In genomic region chr2:68423966-68424650, GRCh38 we compare ENCODE assay signal across 9 cellular contexts. TPM values are rescaled to one million over a fixed set of nuclear protein-coding genes. Genes with fewer than 3 reads are reported as not detected.
DNase-seq lines count a peak whose midpoint lies in the region; ATAC-seq and TF ChIP-seq lines count a peak whose summit lies in the region.
"Had no signal": no experiment of that assay in that cellular context is flagged by ENCODE, and none has a peak within 500 bp of the region (broad histone marks: within the 10 kb centered on the region; RNA-seq: fewer than 3 reads in every experiment).

No MANE protein-coding gene starts in this region.

- TF ChIP-seq CTCF in dorsolateral prefrontal cortex (IDR thresholded peaks at IDR 0.05 in 54 of 56, conservative IDR thresholded peaks at IDR 0.05 in 2 of 56; ENCODE audit: low read depth in 1 of 56, partially characterized antibody in 56 of 56), result no peak

- H3K4me3 ChIP-seq in dorsolateral prefrontal cortex, result no peak overlapping the region

- peak; percentile 83 to 89 for ATAC-seq in activated T-cell treated with anti-CD3 and anti-CD28 coated beads, Interleukin-2, amount 50 U/mL, for 4 hours
- ATAC-seq in HG02943 (IDR thresholded peaks at IDR 0.05; ENCODE audit: low read depth, unreplicated experiment), result peak; percentile 70
- peak; percentile 91 for ATAC-seq in stimulated activated naive CD8-positive, alpha-beta T cell treated with anti-CD3 and anti-CD28 coated beads, Interleukin-15, amount 100 ng/mL, for 72 hours

- no peak overlapping the region for H3K4me3 Mint-ChIP-seq in activated T-cell treated with anti-CD3 and anti-CD28 coated beads, Interleukin-2, amount 50 U/mL, for 4 hours
- H3K4me3 Mint-ChIP-seq in stimulated activated naive CD8-positive, alpha-beta T cell treated with anti-CD3 and anti-CD28 coated beads, Interleukin-15, amount 100 ng/mL, for 72 hours, result no peak overlapping the region

- no peak overlapping the region for H3K27ac Mint-ChIP-seq in stimulated activated naive CD8-positive, alpha-beta T cell treated with anti-CD3 and anti-CD28 coated beads, Interleukin-15, amount 100 ng/mL, for 72 hours

- H3K4me1 Mint-ChIP-seq in activated T-cell treated with anti-CD3 and anti-CD28 coated beads, Interleukin-2, amount 50 U/mL, for 4 hours (ENCODE audit: low read depth), result peaks cover 33% of the 10 kb centered on the region
- peaks cover 27% of the 10 kb centered on the region for H3K4me1 Mint-ChIP-seq in stimulated activated naive CD8-positive, alpha-beta T cell treated with anti-CD3 and anti-CD28 coated beads, Interleukin-15, amount 100 ng/mL, for 72 hours

- no peak overlapping the region for H3K27ac ChIP-seq in dorsolateral prefrontal cortex
- H3K27ac ChIP-seq: VCaP had no signal

- no peaks in the 10 kb centered on the region for H3K9me3 Mint-ChIP-seq in activated T-cell treated with anti-CD3 and anti-CD28 coated beads, Interleukin-2, amount 50 U/mL, for 4 hours
- H3K9me3 Mint-ChIP-seq in stimulated activated naive CD8-positive, alpha-beta T cell treated with anti-CD3 and anti-CD28 coated beads, Interleukin-15, amount 100 ng/mL, for 72 hours, result peaks cover 6% of the 10 kb centered on the region in 2 donors

- no peak for DNase-seq in activated T-cell treated with anti-CD3 and anti-CD28 coated beads, Interleukin-2, amount 50 U/mL, for 4 hours
- no peak for DNase-seq in activated T-cell treated with anti-CD3 and anti-CD28 coated beads, Interleukin-2, amount 50 U/mL, for 1 hour
- DNase-seq in NOMO-1 treated with DMSO at 0.1 percent for 48 hours (lab: John Stamatoyannopoulos, UW; ENCODE audit: unreplicated experiment), result peak; percentile 100
- DNase-seq in stimulated activated naive CD8-positive, alpha-beta T cell treated with anti-CD3 and anti-CD28 coated beads, Interleukin-15, amount 100 ng/mL, for 72 hours, result peak; percentile 29 to 38
- no peak for DNase-seq in dorsolateral prefrontal cortex
- no peak for DNase-seq in occipital lobe (lab: John Stamatoyannopoulos, UW)
- DNase-seq in DMS153 (lab: John Stamatoyannopoulos, UW), result no peak

- no peaks in the 10 kb centered on the region for H3K27me3 ChIP-seq in dorsolateral prefrontal cortex

- intact Hi-C loops in dorsolateral prefrontal cortex (cut with DNase I), result no loop called here

- no peaks in the 10 kb centered on the region for H3K27me3 Mint-ChIP-seq in activated T-cell treated with anti-CD3 and anti-CD28 coated beads, Interleukin-2, amount 50 U/mL, for 4 hours (ENCODE audit: low read depth)
- no peaks in the 10 kb centered on the region for H3K27me3 Mint-ChIP-seq in stimulated activated naive CD8-positive, alpha-beta T cell treated with anti-CD3 and anti-CD28 coated beads, Interleukin-15, amount 100 ng/mL, for 72 hours

- no peaks in the 10 kb centered on the region for H3K36me3 Mint-ChIP-seq in activated T-cell treated with anti-CD3 and anti-CD28 coated beads, Interleukin-2, amount 50 U/mL, for 4 hours (ENCODE audit: insufficient read depth)

RNA-seq across cellular contexts. Expression of gene FBXO48, which starts 43.0 kb away (rescaled TPM):
- under 1 TPM; 0.43 to 0.87 (median 0.66) TPM for total RNA-seq in activated T-cell treated with anti-CD3 and anti-CD28 coated beads, Interleukin-2, amount 50 U/mL, for 4 hours
- total RNA-seq in dorsolateral prefrontal cortex (1 to 10 TPM; 1.2 to 3.7 (median 2.4) TPM), occipital lobe (0.94 TPM)

RNA-seq across cellular contexts. Expression of gene APLF, which starts 43.3 kb away (rescaled TPM):
- 1 to 10 TPM; 1.3 to 1.6 (median 1.3) TPM for total RNA-seq in activated T-cell treated with anti-CD3 and anti-CD28 coated beads, Interleukin-2, amount 50 U/mL, for 4 hours
- total RNA-seq in dorsolateral prefrontal cortex, result 10 to 100 TPM in 36 of 120 experiments, 1 to 10 TPM in 84; 4.5 to 15.3 (median 9.1) TPM
- total RNA-seq in occipital lobe, result 12.3 TPM

RNA-seq across cellular contexts. Expression of gene PLEK, which starts 59.0 kb away (rescaled TPM):
- 1 to 10 TPM; 2.6 to 7.8 (median 7.8) TPM for total RNA-seq in activated T-cell treated with anti-CD3 and anti-CD28 coated beads, Interleukin-2, amount 50 U/mL, for 4 hours
- total RNA-seq in dorsolateral prefrontal cortex (10 to 100 TPM in 3 of 120 experiments, 1 to 10 TPM in 116, under 1 TPM in 1; 0.60 to 11.5 (median 3.4) TPM), occipital lobe (3.0 TPM)

Comparison
In these comparisons a context has a peak if more than half of its experiments do, and no peak if none do; other contexts are left out.
1. DNase-seq: peak in NOMO-1 treated with DMSO at 0.1 percent for 48 hours (single experiment) and stimulated activated naive CD8-positive, alpha-beta T cell treated with anti-CD3 and anti-CD28 coated beads, Interleukin-15, amount 100 ng/mL, for 72 hours (2 of 2); none in activated T-cell treated with anti-CD3 and anti-CD28 coated beads, Interleukin-2, amount 50 U/mL, for 4 hours (single experiment), activated T-cell treated with anti-CD3 and anti-CD28 coated beads, Interleukin-2, amount 50 U/mL, for 1 hour (single experiment), dorsolateral prefrontal cortex (0 of 10), occipital lobe (single experiment) and DMS153 (single experiment).
2. Peak in every context shown above with its lines, with median percentiles within 50 percentile points of each other: ATAC-seq.